Comparison of ENCODE assay signal across 18 cellular contexts in the genomic region with DNA sequence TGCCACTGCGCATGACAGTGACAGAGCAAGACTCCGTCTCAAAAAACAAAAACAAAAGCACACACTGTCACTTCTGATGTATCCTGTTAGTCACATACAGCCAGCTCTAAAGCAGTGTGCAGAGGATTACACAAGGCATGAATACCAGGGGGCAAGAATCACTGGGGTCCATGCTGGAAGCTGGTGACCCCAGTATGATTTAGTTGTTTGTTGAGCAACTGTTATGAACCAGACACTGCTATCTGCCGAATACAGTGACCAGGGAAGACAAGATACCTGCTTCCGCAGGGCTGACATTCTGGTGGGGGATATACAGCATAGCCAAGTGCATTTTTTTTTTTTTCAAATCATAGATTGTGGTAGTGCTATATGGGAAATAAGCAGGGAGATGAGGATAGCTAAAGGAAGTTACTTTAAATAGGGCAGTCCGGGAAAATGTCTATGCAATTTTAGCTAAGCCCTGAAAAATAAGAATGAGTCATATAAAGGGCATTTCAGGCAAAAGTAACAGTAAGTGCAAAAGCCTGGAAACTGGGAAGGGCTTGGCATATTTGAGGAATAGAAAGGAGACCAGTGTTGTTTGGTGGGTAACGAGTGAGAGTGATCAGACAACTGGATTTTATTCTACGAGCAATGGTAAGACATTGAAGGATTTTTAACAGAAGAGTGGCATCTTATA.
DNase-seq lines count a peak whose midpoint lies in the region; ATAC-seq, FAIRE-seq and TF ChIP-seq lines count a peak whose summit lies in the region.
"Had no signal": no experiment of that assay in that cellular context is flagged by ENCODE, and none has a peak within 500 bp of the region (broad histone marks: within the 10 kb centered on the region; RNA-seq: fewer than 3 reads in every experiment).

No MANE protein-coding gene starts in this region.

- no peak overlapping the region for H3K4me3 ChIP-seq in K562
- H3K4me3 ChIP-seq in HAP-1: no peak overlapping the region
- H3K4me3 ChIP-seq: spleen, tibial nerve had no signal

- POLR2A ChIA-PET in K562 (lab: Yijun Ruan, JAX): interaction anchor here (0.7 to 3.1 kb wide), 5 partner anchors 8 to 18 kb away, joined by 3 to 14 read pairs (median 4); no protein-coding TSS in a partner anchor

- H3K4me1 ChIP-seq in K562 (replicated peaks in 1 of 2; ENCODE audit: control insufficient read depth in 2 of 2, insufficient read depth in 2 of 2, low read length in 2 of 2) (peaks cover 0 to 3% of the 10 kb centered on the region in 2 experiments; a peak in 2 of 5 replicates), HAP-1 (no peaks in the 10 kb centered on the region)
- H3K4me1 ChIP-seq: spleen, tibial nerve had no signal

- H3K4me1 Mint-ChIP-seq in stimulated activated naive CD8-positive, alpha-beta T cell treated with anti-CD3 and anti-CD28 coated beads, Interleukin-15, Interleukin-2, amounts not matched to agents 100 ng/mL and 50 ng/mL, for 24 hours (ENCODE audit: low read depth): no peaks in the 10 kb centered on the region
- no peaks in the 10 kb centered on the region for H3K4me1 Mint-ChIP-seq in activated naive CD4-positive, alpha-beta T cell treated with anti-CD3 and anti-CD28 coated beads for 36 hours (ENCODE audit: low read depth)
- no peaks in the 10 kb centered on the region for H3K4me1 Mint-ChIP-seq in T-helper 2 cell treated with Interferon-gamma antibody and Interleukin-4, amounts not matched to agents 5 μg/mL and 100 μg/mL, for 36 hours (ENCODE audit: low read depth)
- H3K4me1 Mint-ChIP-seq: activated CD4-positive, alpha-beta T cell treated with anti-CD3 and anti-CD28 coated beads, Interleukin-2, amount 10 ng/mL, durations not matched to agents 7 days and 5 days; natural killer cell had no signal

- no peak overlapping the region for H2AFZ ChIP-seq in K562 (ENCODE audit: low read depth, low read length)

- ATAC-seq in stimulated activated naive CD8-positive, alpha-beta T cell treated with anti-CD3 and anti-CD28 coated beads, Interleukin-15, Interleukin-2, amounts not matched to agents 100 U/mL and 50 U/mL, for 24 hours: no peak
- peak; percentile 29 for ATAC-seq in K562
- ATAC-seq: natural killer cell had no signal

- intact Hi-C loops in K562 (cut with micrococcal nuclease): no loop called here
- intact Hi-C loops in activated naive CD4-positive, alpha-beta T cell treated with anti-CD3 and anti-CD28 coated beads for 36 hours (cut with micrococcal nuclease): no loop called here

- CTCF ChIA-PET in K562 (lab: Yijun Ruan, JAX; ENCODE audit: low intra/inter-chr PET ratio): no interaction called here
- CTCF ChIA-PET in activated naive CD4-positive, alpha-beta T cell treated with anti-CD3 and anti-CD28 coated beads for 36 hours (lab: Charles Lee): no interaction called here

- H3K27ac ChIP-seq in K562 (ENCODE audit: extremely low read depth, low read depth, low read length): no peak overlapping the region
- H3K27ac ChIP-seq: HL-60, spleen, tibial nerve had no signal

- TF ChIP-seq RAD21 in K562 (CRISPR knock-in tag; conservative IDR thresholded peaks at IDR 0.05 in 1 of 2, IDR thresholded peaks at IDR 0.05 in 1 of 2): no peak

- H3K27me3 Mint-ChIP-seq in stimulated activated naive CD8-positive, alpha-beta T cell treated with anti-CD3 and anti-CD28 coated beads, Interleukin-15, Interleukin-2, amounts not matched to agents 100 ng/mL and 50 ng/mL, for 24 hours: no peaks in the 10 kb centered on the region
- no peaks in the 10 kb centered on the region for H3K27me3 Mint-ChIP-seq in activated naive CD4-positive, alpha-beta T cell treated with anti-CD3 and anti-CD28 coated beads for 36 hours (ENCODE audit: low read depth)
- H3K27me3 Mint-ChIP-seq in T-helper 2 cell treated with Interferon-gamma antibody and Interleukin-4, amounts not matched to agents 5 μg/mL and 100 μg/mL, for 36 hours (ENCODE audit: low read depth): no peaks in the 10 kb centered on the region
- H3K27me3 Mint-ChIP-seq: activated CD4-positive, alpha-beta T cell treated with anti-CD3 and anti-CD28 coated beads, Interleukin-2, amount 10 ng/mL, durations not matched to agents 7 days and 5 days had no signal

- in situ Hi-C loops in K562 (cut with MboI): no loop called here
- in situ Hi-C loops in HAP-1 (cut with MboI; ENCODE audit: low sequenced_read_pairs): no loop called here

- peak overlapping the region; percentile 2 for H3K27ac Mint-ChIP-seq in stimulated activated naive CD8-positive, alpha-beta T cell treated with anti-CD3 and anti-CD28 coated beads, Interleukin-15, Interleukin-2, amounts not matched to agents 100 ng/mL and 50 ng/mL, for 24 hours
- no peak overlapping the region for H3K27ac Mint-ChIP-seq in activated naive CD4-positive, alpha-beta T cell treated with anti-CD3 and anti-CD28 coated beads for 36 hours
- H3K27ac Mint-ChIP-seq in T-helper 2 cell treated with Interferon-gamma antibody and Interleukin-4, amounts not matched to agents 5 μg/mL and 100 μg/mL, for 36 hours: no peak overlapping the region
- H3K27ac Mint-ChIP-seq: activated CD4-positive, alpha-beta T cell treated with anti-CD3 and anti-CD28 coated beads, Interleukin-2, amount 10 ng/mL, durations not matched to agents 7 days and 5 days; activated T-helper 2 cell treated with anti-CD3 and anti-CD28 coated beads, Interferon-gamma antibody, Interleukin-2, Interleukin-4, amounts not matched to agents 10 μg/mL and 5 μg/mL and 100 μg/mL, durations not matched to agents 14 hours and 24 hours and 36 hours; natural killer cell; T-helper 1 cell treated with Interleukin-12 subunit alpha and Interleukin-12 subunit beta and Interleukin-4 antibody, amounts not matched to agents 30 μg/mL and 1 μg/mL, for 36 hours had no signal

- no peak overlapping the region for H3K4me3 Mint-ChIP-seq in stimulated activated naive CD8-positive, alpha-beta T cell treated with anti-CD3 and anti-CD28 coated beads, Interleukin-15, Interleukin-2, amounts not matched to agents 100 ng/mL and 50 ng/mL, for 24 hours
- H3K4me3 Mint-ChIP-seq in activated naive CD4-positive, alpha-beta T cell treated with anti-CD3 and anti-CD28 coated beads for 36 hours: no peak overlapping the region
- H3K4me3 Mint-ChIP-seq in T-helper 2 cell treated with Interferon-gamma antibody and Interleukin-4, amounts not matched to agents 5 μg/mL and 100 μg/mL, for 36 hours: no peak overlapping the region
- H3K4me3 Mint-ChIP-seq: activated CD4-positive, alpha-beta T cell treated with anti-CD3 and anti-CD28 coated beads, Interleukin-2, amount 10 ng/mL, durations not matched to agents 7 days and 5 days; natural killer cell; T-helper 1 cell treated with Interleukin-12 subunit alpha and Interleukin-12 subunit beta and Interleukin-4 antibody, amounts not matched to agents 30 μg/mL and 1 μg/mL, for 36 hours had no signal

- H3K9me1 ChIP-seq in K562 (ENCODE audit: control insufficient read depth, insufficient read depth, low read length): no peaks in the 10 kb centered on the region

- no peaks in the 10 kb centered on the region for H4K20me1 ChIP-seq in K562 (replicated peaks; ENCODE audit: control insufficient read depth, insufficient read depth, low read length)

- H3K4me2 ChIP-seq in K562 (ENCODE audit: insufficient read depth, low read length): no peak overlapping the region

- no peak for TF ChIP-seq POLR2A in K562 (conservative IDR thresholded peaks at IDR 0.05)

- no peaks in the 10 kb centered on the region for H3K36me3 ChIP-seq in K562 (ENCODE audit: control insufficient read depth, insufficient read depth, low read length)
- no peaks in the 10 kb centered on the region for H3K36me3 ChIP-seq in HAP-1 (replicated peaks)
- H3K36me3 ChIP-seq: tibial nerve had no signal

- TF ChIP-seq CTCF in K562 (IDR thresholded peaks at IDR 0.05 in 2 of 3, conservative IDR thresholded peaks at IDR 0.05 in 1 of 3; ENCODE audit: insufficient read depth in 2 of 3, low read depth in 1 of 3, low read length in 3 of 3): no peak

- WGBS in K562 (ENCODE audit: insufficient coverage, low coverage, missing lambda C conversion rate): 61% methylated on average over 7 of the region's 7 CpGs

- H3K9me3 ChIP-seq in K562 (replicated peaks; ENCODE audit: control insufficient read depth, insufficient read depth, low read depth, low read length) (no peaks in the 10 kb centered on the region), HAP-1 (no peaks in the 10 kb centered on the region)
- H3K9me3 ChIP-seq: spleen, tibial nerve had no signal

- no peaks in the 10 kb centered on the region for H3K79me2 ChIP-seq in K562 (ENCODE audit: control insufficient read depth, insufficient read depth, low read length)

- no peaks in the 10 kb centered on the region for H3K36me3 Mint-ChIP-seq in stimulated activated naive CD8-positive, alpha-beta T cell treated with anti-CD3 and anti-CD28 coated beads, Interleukin-15, Interleukin-2, amounts not matched to agents 100 ng/mL and 50 ng/mL, for 24 hours (ENCODE audit: low read depth)
- no peaks in the 10 kb centered on the region for H3K36me3 Mint-ChIP-seq in activated naive CD4-positive, alpha-beta T cell treated with anti-CD3 and anti-CD28 coated beads for 36 hours (ENCODE audit: low read depth)
- no peaks in the 10 kb centered on the region for H3K36me3 Mint-ChIP-seq in T-helper 2 cell treated with Interferon-gamma antibody and Interleukin-4, amounts not matched to agents 5 μg/mL and 100 μg/mL, for 36 hours (ENCODE audit: low read depth)
- H3K36me3 Mint-ChIP-seq: natural killer cell had no signal

- H3K27me3 ChIP-seq in K562 (ENCODE audit: control insufficient read depth in 2 of 2, insufficient read depth in 2 of 2, low read length in 2 of 2) (no peaks in the 10 kb centered on the region), HAP-1 (ENCODE audit: low read depth) (no peaks in the 10 kb centered on the region)
- H3K27me3 ChIP-seq: spleen, tibial nerve had no signal

- BruUV-seq in K562 (replicated peaks; lab: Mats Ljungman, UMichigan): no TSS peak

- no peak for TF ChIP-seq EP300 in K562 (IDR thresholded peaks at IDR 0.05; ENCODE audit: low read length)

- DNase-seq in stimulated activated naive CD8-positive, alpha-beta T cell treated with anti-CD3 and anti-CD28 coated beads, Interleukin-15, Interleukin-2, amounts not matched to agents 100 U/mL and 50 U/mL, for 24 hours: no peak
- DNase-seq in K562 (ENCODE audit: extremely low read depth in 1 of 4, low spot score in 3 of 4) (no peak), iris pigment epithelial cell (ENCODE audit: low read depth) (peak; percentile 63), NCI-H1694 treated with DMSO at 0.1 percent for 48 hours (lab: John Stamatoyannopoulos, UW) (no peak), HAP-1 (ENCODE audit: low spot score in 2 of 2) (no peak)
- DNase-seq in activated naive CD4-positive, alpha-beta T cell treated with anti-CD3 and anti-CD28 coated beads for 36 hours: no peak
- DNase-seq in T-helper 2 cell treated with Interferon-gamma antibody and Interleukin-4, amounts not matched to agents 5 μg/mL and 100 μg/mL, for 36 hours (ENCODE audit: low spot score): no peak
- DNase-seq: ACHN; activated CD4-positive, alpha-beta T cell treated with anti-CD3 and anti-CD28 coated beads, Interleukin-2, amount 10 ng/mL, durations not matched to agents 7 days and 5 days; caudate nucleus; islet precursor cell; natural killer cell; spleen had no signal

- no peak overlapping the region for H3K9ac ChIP-seq in K562 (ENCODE audit: insufficient read depth in 1 of 2, low read depth in 2 of 2, low read length in 2 of 2)

- no peak for FAIRE-seq in K562 (lab: Jason Lieb, UNC)

- H3K9me3 Mint-ChIP-seq in stimulated activated naive CD8-positive, alpha-beta T cell treated with anti-CD3 and anti-CD28 coated beads, Interleukin-15, Interleukin-2, amounts not matched to agents 100 ng/mL and 50 ng/mL, for 24 hours: no peaks in the 10 kb centered on the region
- H3K9me3 Mint-ChIP-seq in activated naive CD4-positive, alpha-beta T cell treated with anti-CD3 and anti-CD28 coated beads for 36 hours: no peaks in the 10 kb centered on the region
- H3K9me3 Mint-ChIP-seq in T-helper 2 cell treated with Interferon-gamma antibody and Interleukin-4, amounts not matched to agents 5 μg/mL and 100 μg/mL, for 36 hours: no peaks in the 10 kb centered on the region
- H3K9me3 Mint-ChIP-seq: activated CD4-positive, alpha-beta T cell treated with anti-CD3 and anti-CD28 coated beads, Interleukin-2, amount 10 ng/mL, durations not matched to agents 7 days and 5 days; activated T-helper 2 cell treated with anti-CD3 and anti-CD28 coated beads, Interferon-gamma antibody, Interleukin-2, Interleukin-4, amounts not matched to agents 10 μg/mL and 5 μg/mL and 100 μg/mL, durations not matched to agents 14 hours and 24 hours and 36 hours; natural killer cell; T-helper 1 cell treated with Interleukin-12 subunit alpha and Interleukin-12 subunit beta and Interleukin-4 antibody, amounts not matched to agents 30 μg/mL and 1 μg/mL, for 36 hours had no signal
